ENCODE assay signal across 10 cellular contexts in genomic region chr15:90957791-90958190, GRCh38. TPM values are rescaled to one million over a fixed set of nuclear protein-coding genes. Genes with fewer than 3 reads are reported as not detected.
DNase-seq lines count a peak whose midpoint lies in the region; ATAC-seq, FAIRE-seq and TF ChIP-seq lines count a peak whose summit lies in the region.
"Had no signal": no experiment of that assay in that cellular context is flagged by ENCODE, and none has a peak within 500 bp of the region (broad histone marks: within the 10 kb centered on the region; RNA-seq: fewer than 3 reads in every experiment).

No MANE protein-coding gene starts in this region.

- H3K27ac ChIP-seq in heart right ventricle (peak overlapping the region in 4 of 10 donors; percentile 57 to 77 (median 58)), uterus (peak overlapping the region in 1 of 2 donors; percentile 73)

- in situ Hi-C loops in KBM-7 (cut with MboI; ENCODE audit: low pct_unique_long_range_greater_than_20kb, low sequenced_read_pairs): no loop called here

- H3K9me3 ChIP-seq in heart right ventricle: no peaks in the 10 kb centered on the region
- H3K9me3 ChIP-seq in uterus: no peaks in the 10 kb centered on the region

- no peak for TF ChIP-seq POLR2A in uterus (IDR thresholded peaks at IDR 0.05)

- H3K27me3 ChIP-seq in heart right ventricle (no peaks in the 10 kb centered on the region), uterus (no peaks in the 10 kb centered on the region)

- H3K36me3 Mint-ChIP-seq in brain (peaks cover 35% of the 10 kb centered on the region), mesothelial cell of epicardium (peaks cover 13% of the 10 kb centered on the region)

- TF ChIP-seq CTCF in heart right ventricle (IDR thresholded peaks at IDR 0.05) (no peak), brain (conservative IDR thresholded peaks at IDR 0.05) (no peak), mesothelial cell of epicardium (IDR thresholded peaks at IDR 0.05; ENCODE audit: unreplicated experiment) (no peak), uterus (IDR thresholded peaks at IDR 0.05) (no peak)

- no peak for ATAC-seq in heart right ventricle
- no peak for ATAC-seq in Right ventricle myocardium inferior
- no peak for ATAC-seq in HG03175 (IDR thresholded peaks at IDR 0.05; ENCODE audit: unreplicated experiment)

- peaks cover 47% of the 10 kb centered on the region for H3K4me1 Mint-ChIP-seq in brain
- peaks cover 16% of the 10 kb centered on the region for H3K4me1 Mint-ChIP-seq in mesothelial cell of epicardium

- H3K36me3 ChIP-seq in heart right ventricle (peaks cover 0 to 45% (median 13%) of the 10 kb centered on the region in 9 donors), uterus (no peaks in the 10 kb centered on the region)

- no peaks in the 10 kb centered on the region for H3K9me3 Mint-ChIP-seq in brain
- H3K9me3 Mint-ChIP-seq in mesothelial cell of epicardium: no peaks in the 10 kb centered on the region

- 79 to 82% methylated on average over 6 of the region's 6 CpGs for WGBS in heart right ventricle, 2 donors

- H3K27me3 Mint-ChIP-seq in brain (peaks cover 7% of the 10 kb centered on the region), mesothelial cell of epicardium (ENCODE audit: low read depth) (no peaks in the 10 kb centered on the region)

- H3K4me3 Mint-ChIP-seq in brain (peak overlapping the region; percentile 83 to 90 (median 89)), mesothelial cell of epicardium (peak overlapping the region; percentile 76)

- H3K4me1 ChIP-seq in heart right ventricle (peaks cover 0 to 56% (median 32%) of the 10 kb centered on the region in 9 donors), uterus (peaks cover 0 to 5% of the 10 kb centered on the region in 2 donors)

- FAIRE-seq in HTR-8/SVneo (lab: Jason Lieb, UNC): no peak
- FAIRE-seq: RCC 7860 had no signal

- peak overlapping the region in 8 of 10 donors; percentile 64 to 84 (median 75) for H3K4me3 ChIP-seq in heart right ventricle
- H3K4me3 ChIP-seq in uterus: peak overlapping the region; percentile 58 to 59

- intact Hi-C loops in heart right ventricle (cut with DNase I) (loop anchor here (2.0 to 10.0 kb wide), 14 partner anchors 35 to 315 kb away; partner anchors contain the start of genes PRC1 (in 2 of the 10) and VPS33B (in 1 of the 10)), Right ventricle myocardium inferior (cut with DNase I) (loop anchor here (5.0 to 10.0 kb wide), 3 partner anchors 35 to 315 kb away; partner anchors contain the start of genes PRC1 and VPS33B), uterus (cut with DNase I; ENCODE audit: low total_unique reads) (loop anchor here (2.0 kb wide), 1 partner anchor 37 kb away; the partner anchor contains the start of gene PRC1)

- H3K27ac Mint-ChIP-seq in brain: peak overlapping the region; percentile 85 to 96 (median 93)
- peak overlapping the region; percentile 73 for H3K27ac Mint-ChIP-seq in mesothelial cell of epicardium

- DNase-seq in heart right ventricle (no peak), Right ventricle myocardium inferior (ENCODE audit: missing footprints) (no peak), mesothelial cell of epicardium (ENCODE audit: low spot score in 2 of 2, unreplicated experiment in 2 of 2) (no peak), uterus (no peak), HTR-8/SVneo (ENCODE audit: insufficient read length, low spot score) (no peak), KBM-7 (no peak)
- DNase-seq: aorta had no signal

RNA-seq across cellular contexts. Expression of gene RCCD1, which starts 3.1 kb away (rescaled TPM):
- total RNA-seq in heart right ventricle (10 to 100 TPM in 1 of 10 donors, 1 to 10 TPM in 9; 5.5 to 11.8 (median 7.6) TPM), Right ventricle myocardium inferior (9.0 TPM), mesothelial cell of epicardium (18.6 to 21.5 TPM (median 20.2 TPM) in 3 replicates), uterus (10 to 100 TPM in 2 of 4 donors, 1 to 10 TPM in 2; 7.4 to 16.5 (median 11.6) TPM)
- polyA plus RNA-seq in heart right ventricle (1 to 10 TPM; 6.0 to 8.3 TPM), brain (ENCODE audit: insufficient read depth, low read depth, low replicate concordance) (13.5 TPM)

RNA-seq across cellular contexts. Expression of gene UNC45A, which starts 22.7 kb away (rescaled TPM):
- total RNA-seq in heart right ventricle (10 to 100 TPM; 19.2 to 28.0 (median 24.7) TPM), Right ventricle myocardium inferior (25.8 TPM), mesothelial cell of epicardium (75.8 to 79.7 TPM (median 79.3 TPM) in 3 replicates), uterus (10 to 100 TPM; 42.8 to 89.5 (median 65.4) TPM)
- polyA plus RNA-seq in heart right ventricle (10 to 100 TPM; 26.0 to 26.4 TPM), brain (ENCODE audit: insufficient read depth, low read depth, low replicate concordance) (85.1 TPM)

RNA-seq across cellular contexts. Expression of gene HDDC3, which starts 25.4 kb away (rescaled TPM):
- 10 to 100 TPM; 10.7 to 18.2 (median 14.6) TPM for total RNA-seq in heart right ventricle
- 10 to 100 TPM; 15.3 to 18.0 TPM for polyA plus RNA-seq in heart right ventricle
- 18.9 TPM for total RNA-seq in Right ventricle myocardium inferior
- polyA plus RNA-seq in brain (ENCODE audit: insufficient read depth, low read depth, low replicate concordance): 19.8 TPM
- total RNA-seq in mesothelial cell of epicardium: 11.5 to 12.4 TPM (median 11.9 TPM) in 3 replicates
- 10 to 100 TPM in 2 of 4 donors, 1 to 10 TPM in 1, under 1 TPM in 1; 0.59 to 14.0 (median 7.2) TPM for total RNA-seq in uterus

RNA-seq across cellular contexts. Expression of gene PRC1, which starts 36.5 kb away (rescaled TPM):
- 10 to 100 TPM in 1 of 10 donors, 1 to 10 TPM in 9; 2.1 to 16.2 (median 4.4) TPM for total RNA-seq in heart right ventricle
- polyA plus RNA-seq in heart right ventricle: 1 to 10 TPM; 4.6 to 4.8 TPM
- 4.0 TPM for total RNA-seq in Right ventricle myocardium inferior
- polyA plus RNA-seq in brain (ENCODE audit: insufficient read depth, low read depth, low replicate concordance): 178 TPM
- total RNA-seq in mesothelial cell of epicardium: 51.7 to 59.1 TPM (median 56.9 TPM) in 3 replicates
- 10 to 100 TPM in 1 of 4 donors, 1 to 10 TPM in 2, not detected in 1; 7.1 to 95.0 (median 9.4) TPM for total RNA-seq in uterus

RNA-seq across cellular contexts. Expression of gene MAN2A2, which starts 54.7 kb away (rescaled TPM):
- total RNA-seq in heart right ventricle: 100 to 1,000 TPM in 4 of 10 donors, 10 to 100 TPM in 6; 78.3 to 157 (median 98.1) TPM
- polyA plus RNA-seq in heart right ventricle: 10 to 100 TPM; 24.8 to 84.5 TPM
- 133 TPM for total RNA-seq in Right ventricle myocardium inferior
- polyA plus RNA-seq in brain (ENCODE audit: insufficient read depth, low read depth, low replicate concordance): 58.2 TPM
- 89.0 to 104 TPM (median 101 TPM) in 3 replicates for total RNA-seq in mesothelial cell of epicardium
- 10 to 100 TPM; 15.9 to 92.0 (median 19.8) TPM for total RNA-seq in uterus
